In genomic region chr6:40308533-40309306, GRCh38 we compare ENCODE assay signal across 8 cellular contexts.
DNase-seq lines count a peak whose midpoint lies in the region; ATAC-seq, FAIRE-seq and TF ChIP-seq lines count a peak whose summit lies in the region.

No MANE protein-coding gene starts in this region.

- TF ChIP-seq POLR2A in K562 (conservative IDR thresholded peaks at IDR 0.05) = no peak

- H3K9me1 ChIP-seq in K562 (ENCODE audit: control insufficient read depth, insufficient read depth, low read length) = no peaks in the 10 kb centered on the region

- H3K79me2 ChIP-seq in K562 (ENCODE audit: control insufficient read depth, insufficient read depth, low read length) = no peaks in the 10 kb centered on the region

- H2AFZ ChIP-seq in K562 (ENCODE audit: low read depth, low read length) = no peak overlapping the region

- no TSS peak for BruUV-seq in K562 (replicated peaks; lab: Mats Ljungman, UMichigan)

- ATAC-seq in K562 = peak; percentile 97
- ATAC-seq in HG03520 (IDR thresholded peaks at IDR 0.05; ENCODE audit: unreplicated experiment) = no peak

- WGBS in K562 (ENCODE audit: insufficient coverage, low coverage, missing lambda C conversion rate) = 3% methylated on average over 12 of the region's 12 CpGs

- no peak overlapping the region for H3K27ac ChIP-seq in K562 (ENCODE audit: extremely low read depth, low read depth, low read length)

- FAIRE-seq in K562 (lab: Jason Lieb, UNC) = peak; percentile 93

- TF ChIP-seq CTCF in K562 (IDR thresholded peaks at IDR 0.05 in 2 of 3, conservative IDR thresholded peaks at IDR 0.05 in 1 of 3; ENCODE audit: insufficient read depth in 2 of 3, low read depth in 1 of 3, low read length in 3 of 3) = peak; percentile 79 to 96 (median 89)

- DNase-seq in ELR (ENCODE audit: low read depth) (peak; percentile 52), LHCN-M2 (ENCODE audit: low read depth) (peak; percentile 0), T follicular helper cell (ENCODE audit: low read depth) (peak; percentile 17), K562 (ENCODE audit: extremely low read depth in 1 of 4, low spot score in 3 of 4) (peak; percentile 77 to 91 (median 84)), inferior parietal cortex (ENCODE audit: extremely low spot score) (peak; percentile 84), middle frontal gyrus (ENCODE audit: extremely low spot score, low spot score) (no peak)
- peak; percentile 29 to 30 for DNase-seq in stimulated activated CD4-positive, alpha-beta T cell treated with anti-CD3 and anti-CD28 coated beads, Interleukin-1b, Interleukin-23, amount 100 ng/mL, for 4 hours (ENCODE audit: low read depth in 2 of 2)

- CTCF ChIA-PET in K562 (lab: Yijun Ruan, JAX; ENCODE audit: low intra/inter-chr PET ratio) = interaction anchor here (0.6 to 2.2 kb wide), 4 partner anchors 312 to 443 kb away, joined by 3 to 22 read pairs (median 4); no protein-coding TSS in a partner anchor

- in situ Hi-C loops in K562 (cut with MboI) = loop anchor here (25.0 kb wide), 1 partner anchor 946 kb away; no protein-coding TSS in a partner anchor

- no peak overlapping the region for H3K9ac ChIP-seq in K562 (ENCODE audit: insufficient read depth in 1 of 2, low read depth in 2 of 2, low read length in 2 of 2)

- H3K4me1 ChIP-seq in K562 (replicated peaks in 1 of 2; ENCODE audit: control insufficient read depth in 2 of 2, insufficient read depth in 2 of 2, low read length in 2 of 2) = peaks cover 0 to 6% of the 10 kb centered on the region in 2 experiments; a peak in 2 of 5 replicates

- H3K4me2 ChIP-seq in K562 (ENCODE audit: insufficient read depth, low read length) = no peak overlapping the region; the same call in 1 of the 2 replicates

- POLR2A ChIA-PET in K562 (lab: Yijun Ruan, JAX) = no interaction called here

- TF ChIP-seq EP300 in K562 (IDR thresholded peaks at IDR 0.05; ENCODE audit: low read length) = no peak

- intact Hi-C loops in K562 (cut with micrococcal nuclease) = loop anchor here (1.0 to 5.0 kb wide), 3 partner anchors 327 to 961 kb away; no protein-coding TSS in a partner anchor

- no peaks in the 10 kb centered on the region for H3K9me3 ChIP-seq in K562 (replicated peaks; ENCODE audit: control insufficient read depth, insufficient read depth, low read depth, low read length)

- peaks cover 0 to 31% of the 10 kb centered on the region in 2 experiments; a peak in 3 of 5 replicates for H3K27me3 ChIP-seq in K562 (ENCODE audit: control insufficient read depth in 2 of 2, insufficient read depth in 2 of 2, low read length in 2 of 2)

- H3K36me3 ChIP-seq in K562 (ENCODE audit: control insufficient read depth, insufficient read depth, low read length) = no peaks in the 10 kb centered on the region

- H3K4me3 ChIP-seq in K562 = no peak overlapping the region

- TF ChIP-seq RAD21 in K562 (CRISPR knock-in tag; conservative IDR thresholded peaks at IDR 0.05 in 1 of 2, IDR thresholded peaks at IDR 0.05 in 1 of 2) = peak; percentile 90 to 91

- H4K20me1 ChIP-seq in K562 (replicated peaks; ENCODE audit: control insufficient read depth, insufficient read depth, low read length) = no peaks in the 10 kb centered on the region

TF ChIP-seq in K562, 482 proteins besides CTCF, POLR2A, EP300 and RAD21 (continues in another document):
- peak; percentile 96 for TF ChIP-seq SMC3 (conservative IDR thresholded peaks at IDR 0.05; ENCODE audit: insufficient read depth, low read depth, low read length)
- peak; percentile 26; the same call in 1 of the 2 replicates for TF ChIP-seq CC2D1A (IDR thresholded peaks at IDR 0.05)
- TF ChIP-seq, protein P1, sequence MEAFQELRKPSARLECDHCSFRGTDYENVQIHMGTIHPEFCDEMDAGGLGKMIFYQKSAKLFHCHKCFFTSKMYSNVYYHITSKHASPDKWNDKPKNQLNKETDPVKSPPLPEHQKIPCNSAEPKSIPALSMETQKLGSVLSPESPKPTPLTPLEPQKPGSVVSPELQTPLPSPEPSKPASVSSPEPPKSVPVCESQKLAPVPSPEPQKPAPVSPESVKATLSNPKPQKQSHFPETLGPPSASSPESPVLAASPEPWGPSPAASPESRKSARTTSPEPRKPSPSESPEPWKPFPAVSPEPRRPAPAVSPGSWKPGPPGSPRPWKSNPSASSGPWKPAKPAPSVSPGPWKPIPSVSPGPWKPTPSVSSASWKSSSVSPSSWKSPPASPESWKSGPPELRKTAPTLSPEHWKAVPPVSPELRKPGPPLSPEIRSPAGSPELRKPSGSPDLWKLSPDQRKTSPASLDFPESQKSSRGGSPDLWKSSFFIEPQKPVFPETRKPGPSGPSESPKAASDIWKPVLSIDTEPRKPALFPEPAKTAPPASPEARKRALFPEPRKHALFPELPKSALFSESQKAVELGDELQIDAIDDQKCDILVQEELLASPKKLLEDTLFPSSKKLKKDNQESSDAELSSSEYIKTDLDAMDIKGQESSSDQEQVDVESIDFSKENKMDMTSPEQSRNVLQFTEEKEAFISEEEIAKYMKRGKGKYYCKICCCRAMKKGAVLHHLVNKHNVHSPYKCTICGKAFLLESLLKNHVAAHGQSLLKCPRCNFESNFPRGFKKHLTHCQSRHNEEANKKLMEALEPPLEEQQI (IDR thresholded peaks at IDR 0.05) = peak; percentile 18; the same call in 1 of the 2 replicates
- TF ChIP-seq ZFP36 (IDR thresholded peaks at IDR 0.05; ENCODE audit: low read depth, low read length, partially characterized antibody) = peak; percentile 14
- TF ChIP-seq CTBP1 (IDR thresholded peaks at IDR 0.05; ENCODE audit: borderline replicate concordance) = peak; percentile 55; the same call in 1 of the 2 replicates
- no peak; the same call in 1 of the 2 replicates for TF ChIP-seq JUND (IDR thresholded peaks at IDR 0.05; ENCODE audit: borderline replicate concordance, low read depth, low read length)
- peak; percentile 25; the same call in 1 of the 3 replicates for TF ChIP-seq JUND (tag; IDR thresholded peaks at IDR 0.05; ENCODE audit: borderline replicate concordance, low read depth, low read length)
- no peak for TF ChIP-seq ATF3 (IDR thresholded peaks at IDR 0.05)
- TF ChIP-seq ATF3 (CRISPR knock-in tag; conservative IDR thresholded peaks at IDR 0.05) = no peak
- TF ChIP-seq XRCC5 (IDR thresholded peaks at IDR 0.05; ENCODE audit: low read depth, low read length) = 0 out of 2 replicates have a peak, but pooled peaks have one; percentile 21
- TF ChIP-seq MYC (IDR thresholded peaks at IDR 0.05; ENCODE audit: low read depth, low read length) = no peak
- no peak for TF ChIP-seq MYC (CRISPR knock-in tag; IDR thresholded peaks at IDR 0.05; ENCODE audit: borderline replicate concordance, low read depth)
- TF ChIP-seq, protein P2, sequence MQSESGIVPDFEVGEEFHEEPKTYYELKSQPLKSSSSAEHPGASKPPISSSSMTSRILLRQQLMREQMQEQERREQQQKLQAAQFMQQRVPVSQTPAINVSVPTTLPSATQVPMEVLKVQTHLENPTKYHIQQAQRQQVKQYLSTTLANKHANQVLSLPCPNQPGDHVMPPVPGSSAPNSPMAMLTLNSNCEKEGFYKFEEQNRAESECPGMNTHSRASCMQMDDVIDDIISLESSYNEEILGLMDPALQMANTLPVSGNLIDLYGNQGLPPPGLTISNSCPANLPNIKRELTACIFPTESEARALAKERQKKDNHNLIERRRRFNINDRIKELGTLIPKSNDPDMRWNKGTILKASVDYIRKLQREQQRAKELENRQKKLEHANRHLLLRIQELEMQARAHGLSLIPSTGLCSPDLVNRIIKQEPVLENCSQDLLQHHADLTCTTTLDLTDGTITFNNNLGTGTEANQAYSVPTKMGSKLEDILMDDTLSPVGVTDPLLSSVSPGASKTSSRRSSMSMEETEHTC (IDR thresholded peaks at IDR 0.05) = no peak
- TF ChIP-seq NCOR1 (IDR thresholded peaks at IDR 0.05) = peak; percentile 14; the same call in 1 of the 2 replicates
- TF ChIP-seq, protein P3, sequence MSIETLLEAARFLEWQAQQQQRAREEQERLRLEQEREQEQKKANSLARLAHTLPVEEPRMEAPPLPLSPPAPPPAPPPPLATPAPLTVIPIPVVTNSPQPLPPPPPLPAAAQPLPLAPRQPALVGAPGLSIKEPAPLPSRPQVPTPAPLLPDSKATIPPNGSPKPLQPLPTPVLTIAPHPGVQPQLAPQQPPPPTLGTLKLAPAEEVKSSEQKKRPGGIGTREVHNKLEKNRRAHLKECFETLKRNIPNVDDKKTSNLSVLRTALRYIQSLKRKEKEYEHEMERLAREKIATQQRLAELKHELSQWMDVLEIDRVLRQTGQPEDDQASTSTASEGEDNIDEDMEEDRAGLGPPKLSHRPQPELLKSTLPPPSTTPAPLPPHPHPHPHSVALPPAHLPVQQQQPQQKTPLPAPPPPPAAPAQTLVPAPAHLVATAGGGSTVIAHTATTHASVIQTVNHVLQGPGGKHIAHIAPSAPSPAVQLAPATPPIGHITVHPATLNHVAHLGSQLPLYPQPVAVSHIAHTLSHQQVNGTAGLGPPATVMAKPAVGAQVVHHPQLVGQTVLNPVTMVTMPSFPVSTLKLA (conservative IDR thresholded peaks at IDR 0.05) = no peak
- peak; percentile 69 for TF ChIP-seq NFIC (IDR thresholded peaks at IDR 0.05)
- peak; percentile 25; the same call in 1 of the 2 replicates for TF ChIP-seq TCF3 (CRISPR knock-in tag; IDR thresholded peaks at IDR 0.05)
- no peak for TF ChIP-seq DDX20 (tag; IDR thresholded peaks at IDR 0.05; ENCODE audit: low read depth)
- no peak for TF ChIP-seq FIP1L1 (IDR thresholded peaks at IDR 0.05; ENCODE audit: low read depth, low read length, poor library complexity, severe bottlenecking)
- TF ChIP-seq PURB (CRISPR knock-in tag; IDR thresholded peaks at IDR 0.05; ENCODE audit: low read depth) = no peak
- peak; percentile 24 to 33; a peak in 1 of 4 replicates for TF ChIP-seq RCOR1 (IDR thresholded peaks at IDR 0.05; ENCODE audit: borderline replicate concordance in 1 of 2, low read depth in 2 of 2, low read length in 2 of 2)
- no peak for TF ChIP-seq ARID2 (IDR thresholded peaks at IDR 0.05)
- TF ChIP-seq CREB1 (IDR thresholded peaks at IDR 0.05) = no peak
- TF ChIP-seq CREB1 (CRISPR knock-in tag; IDR thresholded peaks at IDR 0.05) = peak; percentile 33; the same call in 1 of the 2 replicates
- TF ChIP-seq TEAD4 (IDR thresholded peaks at IDR 0.05; ENCODE audit: low read length) = peak; percentile 14; the same call in 1 of the 2 replicates
- TF ChIP-seq TEAD4 (CRISPR knock-in tag; IDR thresholded peaks at IDR 0.05; ENCODE audit: borderline replicate concordance) = no peak
- no peak for TF ChIP-seq HLTF (IDR thresholded peaks at IDR 0.05)
